Comparison of ENCODE assay signal across 8 cellular contexts in the genomic region with DNA sequence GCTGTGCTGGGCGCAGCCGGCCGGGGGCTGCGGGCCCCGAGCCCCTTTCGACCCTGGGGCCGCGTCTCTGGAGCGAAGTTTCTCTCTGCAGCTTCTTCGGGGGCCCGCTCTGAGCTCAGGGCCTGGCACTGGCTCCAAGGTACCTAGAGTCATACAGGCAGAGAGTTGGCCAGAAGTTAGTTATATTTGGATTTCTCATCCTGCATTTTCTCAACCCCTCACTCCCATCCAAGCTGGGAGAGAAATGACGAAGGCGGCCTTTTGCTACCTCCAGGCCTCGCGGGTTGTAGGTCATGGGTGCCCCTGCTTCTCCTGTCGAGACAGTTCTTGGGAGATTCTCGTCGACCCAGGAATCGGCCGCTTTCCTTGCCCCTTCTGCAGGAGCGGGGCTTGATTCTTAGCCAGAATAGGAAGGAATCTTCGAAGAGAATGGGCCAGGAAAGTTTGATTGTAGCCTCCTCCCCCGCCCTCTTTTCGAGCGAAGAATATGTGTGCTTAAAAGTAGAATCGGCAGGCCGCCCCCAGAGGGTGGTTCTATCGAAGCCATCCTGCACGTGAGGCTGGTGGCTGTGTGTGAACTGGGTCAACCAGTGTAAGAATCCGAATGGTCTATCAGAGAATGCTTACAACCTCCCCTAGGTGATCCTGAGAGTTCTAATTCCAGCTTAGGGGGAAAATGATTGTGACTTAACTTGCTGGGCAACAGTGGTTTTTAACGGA. TPM values are rescaled to one million over a fixed set of nuclear protein-coding genes. Genes with fewer than 3 reads are reported as not detected.
DNase-seq lines count a peak whose midpoint lies in the region; ATAC-seq, FAIRE-seq and TF ChIP-seq lines count a peak whose summit lies in the region.

No MANE protein-coding gene starts in this region.

- H3K4me1 ChIP-seq in BE2C (no peaks in the 10 kb centered on the region), small intestine (ENCODE audit: control insufficient read depth in 2 of 2, insufficient read depth in 1 of 2, low read depth in 1 of 2, low read length in 1 of 2) (peaks cover 13% of the 10 kb centered on the region in 2 donors)

- intact Hi-C loops in left ventricle myocardium superior (cut with micrococcal nuclease) = no loop called here

- FAIRE-seq in small intestine (lab: Jason Lieb, UNC) (no peak), HTR-8/SVneo (lab: Jason Lieb, UNC) (no peak)

- H3K36me3 ChIP-seq in BE2C (peaks cover 4% of the 10 kb centered on the region; the same call in 1 of the 2 replicates), KOPT-K1 (ENCODE audit: insufficient read depth, low read length) (peaks cover 16% of the 10 kb centered on the region), small intestine (ENCODE audit: control insufficient read depth in 2 of 2, insufficient read depth in 2 of 2, low read length in 2 of 2) (no peaks in the 10 kb centered on the region)

- H3K27ac ChIP-seq in KOPT-K1 (ENCODE audit: low read depth, low read length, poor library complexity, severe bottlenecking) (peak overlapping the region; percentile 92), small intestine (ENCODE audit: low read depth in 1 of 2, low read length in 1 of 2) (peak overlapping the region; percentile 77 to 93)

- H3K27me3 ChIP-seq in BE2C (no peaks in the 10 kb centered on the region), small intestine (ENCODE audit: control insufficient read depth in 2 of 2, insufficient read depth in 2 of 2, low read length in 2 of 2) (no peaks in the 10 kb centered on the region)

- no peaks in the 10 kb centered on the region for H3K9me3 ChIP-seq in BE2C
- no peaks in the 10 kb centered on the region for H3K9me3 ChIP-seq in KOPT-K1 (ENCODE audit: insufficient read depth, low read length, poor library complexity, severe bottlenecking)
- H3K9me3 ChIP-seq in small intestine (ENCODE audit: control insufficient read depth, low read depth) = no peaks in the 10 kb centered on the region

- ATAC-seq in left ventricle myocardium superior (no peak), HG03045 (IDR thresholded peaks at IDR 0.05; ENCODE audit: unreplicated experiment) (no peak)

- H3K4me3 ChIP-seq in BE2C (ENCODE audit: low read depth, low read length) (peak overlapping the region; percentile 95), small intestine (ENCODE audit: low read depth in 1 of 2, low read length in 2 of 2) (peak overlapping the region; percentile 90 to 94)

- TF ChIP-seq CTCF in BE2C (IDR thresholded peaks at IDR 0.05; ENCODE audit: low read depth, low read length) = no peak

- WGBS in small intestine, 3 donors = 0 to 1% (median 1%) methylated on average over 24 to 31 of the region's 31 CpGs

- DNase-seq in BE2C (peak; percentile 28), left ventricle myocardium superior (peak; percentile 43), small intestine (peak; percentile 43), HTR-8/SVneo (ENCODE audit: insufficient read length, low spot score) (no peak), NCI-H1048 (lab: John Stamatoyannopoulos, UW) (no peak)
- peak; percentile 4 for DNase-seq in activated effector memory CD4-positive, alpha-beta T cell treated with Interleukin-2 at 50 U/mL for 16 hours

RNA-seq across cellular contexts. Expression of a gene that starts 0.8 kb away (rescaled TPM):
- 81.1 TPM for polyA plus RNA-seq in BE2C (2012; ENCODE audit: insufficient read depth, insufficient read length, low read depth)
- 130 TPM for total RNA-seq in left ventricle myocardium superior
- 100 to 1,000 TPM in 1 of 3 donors, 10 to 100 TPM in 1, 1 to 10 TPM in 1; 9.7 to 228 (median 14.3) TPM for polyA plus RNA-seq in small intestine

RNA-seq across cellular contexts. Expression of a gene that starts 22.5 kb away (rescaled TPM):
- 42.3 TPM for polyA plus RNA-seq in BE2C (2012; ENCODE audit: insufficient read depth, insufficient read length, low read depth)
- total RNA-seq in left ventricle myocardium superior = 13.2 TPM
- polyA plus RNA-seq in small intestine = 10 to 100 TPM in 1 of 3 donors, 1 to 10 TPM in 2; 6.9 to 19.1 (median 8.6) TPM

RNA-seq across cellular contexts. Expression of a gene that starts 37.9 kb away (rescaled TPM):
- polyA plus RNA-seq in BE2C (2012; ENCODE audit: insufficient read depth, insufficient read length, low read depth) = 5.9 TPM
- total RNA-seq in left ventricle myocardium superior = 108 TPM
- 100 to 1,000 TPM in 2 of 3 donors, 10 to 100 TPM in 1; 99.4 to 359 (median 270) TPM for polyA plus RNA-seq in small intestine

RNA-seq across cellular contexts. Expression of a gene that starts 47.3 kb away (rescaled TPM):
- polyA plus RNA-seq in BE2C (2012; ENCODE audit: insufficient read depth, insufficient read length, low read depth) = 1.5 TPM
- total RNA-seq in left ventricle myocardium superior = 8.0 TPM
- polyA plus RNA-seq in small intestine = 1 to 10 TPM in 1 of 3 donors, under 1 TPM in 1, not detected in 1; 0.67 to 1.5 TPM

Comparison
In these comparisons a context has a peak if more than half of its experiments do, and no peak if none do; other contexts are left out.
1. DNase-seq: peak in BE2C (single experiment), activated effector memory CD4-positive, alpha-beta T cell treated with Interleukin-2 at 50 U/mL for 16 hours (single experiment), left ventricle myocardium superior (single experiment) and small intestine (single experiment); none in HTR-8/SVneo (single experiment) and NCI-H1048 (single experiment).